In genomic region chr20:3896302-3896701, GRCh38 we compare ENCODE assay signal across 16 cellular contexts. TPM values are rescaled to one million over a fixed set of nuclear protein-coding genes. Genes with fewer than 3 reads are reported as not detected.
DNase-seq lines count a peak whose midpoint lies in the region; ATAC-seq and TF ChIP-seq lines count a peak whose summit lies in the region.
"Had no signal": no experiment of that assay in that cellular context is flagged by ENCODE, and none has a peak within 500 bp of the region (broad histone marks: within the 10 kb centered on the region; RNA-seq: fewer than 3 reads in every experiment).

No MANE protein-coding gene starts in this region.

- no peaks in the 10 kb centered on the region for H3K9me3 ChIP-seq in thoracic aorta
- H3K9me3 ChIP-seq: A549 had no signal

- no peaks in the 10 kb centered on the region for H3K9me3 Mint-ChIP-seq in activated T-cell treated with anti-CD3 and anti-CD28 coated beads, Interleukin-2, amount 50 U/mL, for 72 hours
- no peaks in the 10 kb centered on the region for H3K9me3 Mint-ChIP-seq in activated T-helper 17 cell treated with anti-CD3 and anti-CD28 coated beads, Interleukin-2, amount 50 U/mL, for 72 hours
- H3K9me3 Mint-ChIP-seq: activated CD4-positive, alpha-beta memory T cell treated with anti-CD3 and anti-CD28 coated beads for 36 hours; nephron had no signal

- no peaks in the 10 kb centered on the region for H3K27me3 ChIP-seq in thoracic aorta (replicated peaks; ENCODE audit: insufficient read depth)

- ATAC-seq in activated T-cell treated with anti-CD3 and anti-CD28 coated beads, Interleukin-2, amount 50 U/mL, for 72 hours (replicated peaks in 1 of 2) = no peak
- ATAC-seq in activated T-helper 17 cell treated with anti-CD3 and anti-CD28 coated beads, Interleukin-2, amount 50 U/mL, for 72 hours (replicated peaks) = no peak
- ATAC-seq in thoracic aorta (ENCODE audit: insufficient number of reproducible peaks, low FRiP score, low read depth) (no peak), HG02938 (IDR thresholded peaks at IDR 0.05; ENCODE audit: unreplicated experiment) (no peak)
- ATAC-seq: stimulated activated naive CD8-positive, alpha-beta T cell treated with anti-CD3 and anti-CD28 coated beads, Interleukin-15, Interleukin-2, amounts not matched to agents 100 U/mL and 50 U/mL, for 24 hours had no signal

- H3K36me3 ChIP-seq in thoracic aorta = no peaks in the 10 kb centered on the region

- CTCF ChIA-PET in GM10248 (lab: Yijun Ruan, JAX) = interaction anchor here (1.8 kb wide), 1 partner anchor 9 kb away, joined by 5 read pairs; no protein-coding TSS in a partner anchor

- H3K4me1 ChIP-seq in thoracic aorta (ENCODE audit: control insufficient read depth in 1 of 2, low read depth in 2 of 2) = peaks cover 69 to 99% of the 10 kb centered on the region in 2 donors

- peak overlapping the region in 1 of 2 donors; percentile 72 for H3K4me3 Mint-ChIP-seq in activated T-cell treated with anti-CD3 and anti-CD28 coated beads, Interleukin-2, amount 50 U/mL, for 72 hours
- peak overlapping the region; percentile 73 for H3K4me3 Mint-ChIP-seq in activated T-helper 17 cell treated with anti-CD3 and anti-CD28 coated beads, Interleukin-2, amount 50 U/mL, for 72 hours
- H3K4me3 Mint-ChIP-seq: nephron had no signal

- no peaks in the 10 kb centered on the region for H3K27me3 Mint-ChIP-seq in activated T-cell treated with anti-CD3 and anti-CD28 coated beads, Interleukin-2, amount 50 U/mL, for 72 hours (ENCODE audit: low read depth)
- H3K27me3 Mint-ChIP-seq in activated T-helper 17 cell treated with anti-CD3 and anti-CD28 coated beads, Interleukin-2, amount 50 U/mL, for 72 hours = no peaks in the 10 kb centered on the region
- H3K27me3 Mint-ChIP-seq: activated CD4-positive, alpha-beta memory T cell treated with anti-CD3 and anti-CD28 coated beads for 36 hours had no signal

- DNase-seq in activated T-cell treated with anti-CD3 and anti-CD28 coated beads, Interleukin-2, amount 50 U/mL, for 72 hours = no peak
- DNase-seq in activated T-cell treated with anti-CD3 and anti-CD28 coated beads, Interleukin-2, amount 50 U/mL, for 1 hour = no peak
- DNase-seq in fibroblast of pulmonary artery (ENCODE audit: low read depth) (peak; percentile 78), thoracic aorta (ENCODE audit: low spot score) (no peak), NCI-H1436 (lab: John Stamatoyannopoulos, UW) (no peak), GM10248 (ENCODE audit: extremely low spot score) (no peak)
- DNase-seq: Calu3; NCI-H2081; NCI-H69; right cardiac atrium; stimulated activated naive CD8-positive, alpha-beta T cell treated with anti-CD3 and anti-CD28 coated beads, Interleukin-15, Interleukin-2, amounts not matched to agents 100 U/mL and 50 U/mL, for 24 hours had no signal

- peaks cover 86% of the 10 kb centered on the region for H3K4me1 Mint-ChIP-seq in activated T-cell treated with anti-CD3 and anti-CD28 coated beads, Interleukin-2, amount 50 U/mL, for 72 hours (ENCODE audit: low read depth)
- H3K4me1 Mint-ChIP-seq in activated T-helper 17 cell treated with anti-CD3 and anti-CD28 coated beads, Interleukin-2, amount 50 U/mL, for 72 hours = peaks cover 36% of the 10 kb centered on the region

- TF ChIP-seq CTCF in fibroblast of pulmonary artery (IDR thresholded peaks at IDR 0.05; ENCODE audit: low read length, missing control alignments) (no peak), thoracic aorta (IDR thresholded peaks at IDR 0.05) (no peak), GM10248 (IDR thresholded peaks at IDR 0.05; ENCODE audit: control extremely low read depth, extremely low read depth, low read depth, missing control alignments) (no peak)

- H3K4me3 ChIP-seq in fibroblast of pulmonary artery (replicated peaks; ENCODE audit: low read depth, low read length) = no peak overlapping the region
- peak overlapping the region; percentile 25 for H3K4me3 ChIP-seq in thoracic aorta
- H3K4me3 ChIP-seq: A549 had no signal

- H3K36me3 Mint-ChIP-seq in activated T-cell treated with anti-CD3 and anti-CD28 coated beads, Interleukin-2, amount 50 U/mL, for 72 hours (ENCODE audit: insufficient read depth in 2 of 2) = peaks cover 5 to 25% of the 10 kb centered on the region in 2 donors
- H3K36me3 Mint-ChIP-seq in activated T-helper 17 cell treated with anti-CD3 and anti-CD28 coated beads, Interleukin-2, amount 50 U/mL, for 72 hours (ENCODE audit: low read depth) = peaks cover 67% of the 10 kb centered on the region

- H3K27ac Mint-ChIP-seq in activated T-cell treated with anti-CD3 and anti-CD28 coated beads, Interleukin-2, amount 50 U/mL, for 72 hours = peak overlapping the region; percentile 90
- peak overlapping the region; percentile 76 for H3K27ac Mint-ChIP-seq in activated T-helper 17 cell treated with anti-CD3 and anti-CD28 coated beads, Interleukin-2, amount 50 U/mL, for 72 hours

- POLR2A ChIA-PET in GM10248 (lab: Yijun Ruan, JAX) = no interaction called here

- H3K27ac ChIP-seq in thoracic aorta = peak overlapping the region; percentile 4 to 54

RNA-seq across cellular contexts. Expression of gene PANK2, which starts 7.1 kb away (rescaled TPM):
- total RNA-seq in activated T-cell treated with anti-CD3 and anti-CD28 coated beads, Interleukin-2, amount 50 U/mL, for 72 hours = 10 to 100 TPM; 60.6 to 67.4 TPM
- total RNA-seq in activated T-helper 17 cell treated with anti-CD3 and anti-CD28 coated beads, Interleukin-2, amount 50 U/mL, for 72 hours = 10 to 100 TPM; 61.1 to 64.3 TPM
- total RNA-seq in thoracic aorta = 100 to 1,000 TPM in 1 of 2 donors, 10 to 100 TPM in 1; 58.3 to 113 TPM

RNA-seq across cellular contexts. Expression of gene MAVS, which starts 49.7 kb away (rescaled TPM):
- total RNA-seq in activated T-cell treated with anti-CD3 and anti-CD28 coated beads, Interleukin-2, amount 50 U/mL, for 72 hours = 10 to 100 TPM; 27.9 to 29.8 TPM
- 10 to 100 TPM; 27.9 to 34.4 TPM for total RNA-seq in activated T-helper 17 cell treated with anti-CD3 and anti-CD28 coated beads, Interleukin-2, amount 50 U/mL, for 72 hours
- total RNA-seq in thoracic aorta = 10 to 100 TPM; 35.2 to 42.1 TPM
